ENCODE assay signal across 1 cellular context in the genomic region with DNA sequence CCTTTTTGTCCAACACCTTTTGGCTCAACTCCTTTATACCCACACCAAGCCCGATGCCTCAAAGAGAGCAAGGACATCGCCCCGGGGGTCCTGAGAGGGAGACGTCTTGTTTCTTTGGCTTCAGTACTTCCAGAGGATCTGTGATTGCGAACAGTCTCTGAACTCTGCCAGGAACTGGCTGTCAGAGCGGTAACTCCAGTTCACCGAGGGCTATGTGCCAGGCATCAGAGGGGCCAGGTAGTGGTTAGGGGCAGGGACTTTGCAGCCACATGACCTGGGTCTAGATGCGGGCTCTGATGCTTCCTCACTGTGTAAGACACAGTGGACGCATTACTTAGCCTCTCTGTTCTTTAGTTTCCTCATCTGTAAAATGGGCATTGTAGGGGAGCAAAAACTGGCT.
TF ChIP-seq lines count a peak whose summit lies in the region.

No MANE protein-coding gene starts in this region.

TF ChIP-seq in HepG2, 621 proteins besides CTCF, POLR2A, EP300 and RAD21:
- peak; percentile 59 for TF ChIP-seq ZNF629 (CRISPR knock-in tag; conservative IDR thresholded peaks at IDR 0.05)
- TF ChIP-seq, protein P1, sequence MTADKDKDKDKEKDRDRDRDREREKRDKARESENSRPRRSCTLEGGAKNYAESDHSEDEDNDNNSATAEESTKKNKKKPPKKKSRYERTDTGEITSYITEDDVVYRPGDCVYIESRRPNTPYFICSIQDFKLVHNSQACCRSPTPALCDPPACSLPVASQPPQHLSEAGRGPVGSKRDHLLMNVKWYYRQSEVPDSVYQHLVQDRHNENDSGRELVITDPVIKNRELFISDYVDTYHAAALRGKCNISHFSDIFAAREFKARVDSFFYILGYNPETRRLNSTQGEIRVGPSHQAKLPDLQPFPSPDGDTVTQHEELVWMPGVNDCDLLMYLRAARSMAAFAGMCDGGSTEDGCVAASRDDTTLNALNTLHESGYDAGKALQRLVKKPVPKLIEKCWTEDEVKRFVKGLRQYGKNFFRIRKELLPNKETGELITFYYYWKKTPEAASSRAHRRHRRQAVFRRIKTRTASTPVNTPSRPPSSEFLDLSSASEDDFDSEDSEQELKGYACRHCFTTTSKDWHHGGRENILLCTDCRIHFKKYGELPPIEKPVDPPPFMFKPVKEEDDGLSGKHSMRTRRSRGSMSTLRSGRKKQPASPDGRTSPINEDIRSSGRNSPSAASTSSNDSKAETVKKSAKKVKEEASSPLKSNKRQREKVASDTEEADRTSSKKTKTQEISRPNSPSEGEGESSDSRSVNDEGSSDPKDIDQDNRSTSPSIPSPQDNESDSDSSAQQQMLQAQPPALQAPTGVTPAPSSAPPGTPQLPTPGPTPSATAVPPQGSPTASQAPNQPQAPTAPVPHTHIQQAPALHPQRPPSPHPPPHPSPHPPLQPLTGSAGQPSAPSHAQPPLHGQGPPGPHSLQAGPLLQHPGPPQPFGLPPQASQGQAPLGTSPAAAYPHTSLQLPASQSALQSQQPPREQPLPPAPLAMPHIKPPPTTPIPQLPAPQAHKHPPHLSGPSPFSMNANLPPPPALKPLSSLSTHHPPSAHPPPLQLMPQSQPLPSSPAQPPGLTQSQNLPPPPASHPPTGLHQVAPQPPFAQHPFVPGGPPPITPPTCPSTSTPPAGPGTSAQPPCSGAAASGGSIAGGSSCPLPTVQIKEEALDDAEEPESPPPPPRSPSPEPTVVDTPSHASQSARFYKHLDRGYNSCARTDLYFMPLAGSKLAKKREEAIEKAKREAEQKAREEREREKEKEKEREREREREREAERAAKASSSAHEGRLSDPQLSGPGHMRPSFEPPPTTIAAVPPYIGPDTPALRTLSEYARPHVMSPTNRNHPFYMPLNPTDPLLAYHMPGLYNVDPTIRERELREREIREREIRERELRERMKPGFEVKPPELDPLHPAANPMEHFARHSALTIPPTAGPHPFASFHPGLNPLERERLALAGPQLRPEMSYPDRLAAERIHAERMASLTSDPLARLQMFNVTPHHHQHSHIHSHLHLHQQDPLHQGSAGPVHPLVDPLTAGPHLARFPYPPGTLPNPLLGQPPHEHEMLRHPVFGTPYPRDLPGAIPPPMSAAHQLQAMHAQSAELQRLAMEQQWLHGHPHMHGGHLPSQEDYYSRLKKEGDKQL (CRISPR knock-in tag; IDR thresholded peaks at IDR 0.05; ENCODE audit: low read depth): no peak
- TF ChIP-seq, protein P2, sequence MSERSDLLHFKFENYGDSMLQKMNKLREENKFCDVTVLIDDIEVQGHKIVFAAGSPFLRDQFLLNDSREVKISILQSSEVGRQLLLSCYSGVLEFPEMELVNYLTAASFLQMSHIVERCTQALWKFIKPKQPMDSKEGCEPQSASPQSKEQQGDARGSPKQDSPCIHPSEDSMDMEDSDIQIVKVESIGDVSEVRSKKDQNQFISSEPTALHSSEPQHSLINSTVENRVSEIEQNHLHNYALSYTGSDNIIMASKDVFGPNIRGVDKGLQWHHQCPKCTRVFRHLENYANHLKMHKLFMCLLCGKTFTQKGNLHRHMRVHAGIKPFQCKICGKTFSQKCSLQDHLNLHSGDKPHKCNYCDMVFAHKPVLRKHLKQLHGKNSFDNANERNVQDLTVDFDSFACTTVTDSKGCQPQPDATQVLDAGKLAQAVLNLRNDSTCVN (CRISPR knock-in tag; IDR thresholded peaks at IDR 0.05; ENCODE audit: borderline replicate concordance): no peak
